23 cellular contexts compared by ENCODE assay signal in genomic region chr10:44847110-44847509, GRCh38.
"Had no signal": no experiment of that assay in that cellular context is flagged by ENCODE, and none has a peak within 500 bp of the region (broad histone marks: within the 10 kb centered on the region; RNA-seq: fewer than 3 reads in every experiment).

No MANE protein-coding gene starts in this region.

- H3K9me3 Mint-ChIP-seq: dendritic cell treated with granulocyte-macrophage colony-stimulating factor and Interleukin-4, amounts not matched to agents 40 ng/mL and 50 ng/mL, for 4 days; endodermal cell had no signal

- H3K27ac Mint-ChIP-seq: dendritic cell treated with granulocyte-macrophage colony-stimulating factor and Interleukin-4, amounts not matched to agents 40 ng/mL and 50 ng/mL, for 4 days; effector memory CD8-positive, alpha-beta T cell; endodermal cell had no signal

- H3K27ac ChIP-seq: colonic mucosa, coronary artery, dorsolateral prefrontal cortex, epithelial cell of prostate, esophagus squamous epithelium, foreskin keratinocyte, gastrocnemius medialis, gastroesophageal sphincter, heart left ventricle, heart right ventricle had no signal

- H3K9me3 ChIP-seq: colonic mucosa, esophagus squamous epithelium, gastrocnemius medialis had no signal

- DNase-seq: colonic mucosa; cortex of kidney; dermis blood vessel endothelial cell; dorsolateral prefrontal cortex; effector CD4-positive, alpha-beta T cell; effector CD8-positive, alpha-beta T cell; effector memory CD4-positive, alpha-beta T cell; effector memory CD8-positive, alpha-beta T cell; endodermal cell; erythroblast; esophagus squamous epithelium; foreskin fibroblast; foreskin keratinocyte; foreskin melanocyte; gastrocnemius medialis; glutamatergic neuron; heart left ventricle; heart right ventricle had no signal

- H3K4me1 ChIP-seq: colonic mucosa, esophagus squamous epithelium, foreskin keratinocyte, gastrocnemius medialis, gastroesophageal sphincter, heart left ventricle had no signal

- H3K27me3 ChIP-seq: colonic mucosa, dorsolateral prefrontal cortex, esophagus squamous epithelium, foreskin keratinocyte, gastrocnemius medialis, gastroesophageal sphincter, heart left ventricle, heart right ventricle had no signal

- ATAC-seq: effector memory CD8-positive, alpha-beta T cell; esophagus mucosa; foreskin keratinocyte; gastrocnemius medialis; gastroesophageal sphincter; heart left ventricle; heart right ventricle had no signal

- H3K4me3 Mint-ChIP-seq: dendritic cell treated with granulocyte-macrophage colony-stimulating factor and Interleukin-4, amounts not matched to agents 40 ng/mL and 50 ng/mL, for 4 days; effector memory CD8-positive, alpha-beta T cell; endodermal cell had no signal

- H3K36me3 ChIP-seq: colonic mucosa, esophagus squamous epithelium, gastrocnemius medialis, gastroesophageal sphincter, heart left ventricle, heart right ventricle had no signal

- H3K4me3 ChIP-seq: colonic mucosa, coronary artery, dorsolateral prefrontal cortex, esophagus squamous epithelium, gastrocnemius medialis, gastroesophageal sphincter, heart left ventricle, heart right ventricle had no signal
